30 cellular contexts compared by ENCODE assay signal in the genomic region with DNA sequence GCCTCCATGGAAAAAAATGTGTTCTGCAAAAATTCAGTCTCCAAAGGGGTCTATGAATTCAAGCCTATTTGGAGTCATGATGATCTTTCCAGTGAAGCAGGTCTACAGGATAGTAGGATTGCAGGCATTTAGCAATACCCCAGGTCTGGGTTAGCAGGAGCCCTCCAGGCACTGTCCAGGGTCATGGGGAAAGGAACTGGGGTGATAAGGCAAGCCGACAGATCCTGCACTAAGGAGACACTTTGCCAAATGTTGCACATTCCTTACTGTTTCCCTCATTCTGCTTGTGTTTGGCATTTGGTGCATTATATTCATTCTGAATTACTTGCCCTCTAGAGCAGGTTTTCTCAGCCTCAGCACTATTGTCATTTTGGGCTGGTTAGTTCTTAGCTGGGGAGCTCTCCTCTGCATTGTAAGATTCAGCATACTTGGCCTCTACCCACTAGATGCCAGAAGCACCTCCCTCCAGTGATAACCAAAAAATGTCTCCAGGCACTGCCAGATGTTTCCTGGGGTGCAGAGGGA.
"Had no signal": no experiment of that assay in that cellular context is flagged by ENCODE, and none has a peak within 500 bp of the region (broad histone marks: within the 10 kb centered on the region; RNA-seq: fewer than 3 reads in every experiment).

No MANE protein-coding gene starts in this region.

- H3K27me3 ChIP-seq: body of pancreas, gastroesophageal sphincter, left lung, neutrophil, uterus had no signal

- H3K4me3 ChIP-seq: body of pancreas, gastroesophageal sphincter, left lung, skin epidermis, thoracic aorta, uterus had no signal

- H3K9me3 ChIP-seq: body of pancreas, gastroesophageal sphincter, left lung, neutrophil, thoracic aorta, uterus had no signal

- H3K4me3 Mint-ChIP-seq: activated CD4-positive, alpha-beta memory T cell treated with anti-CD3 and anti-CD28 coated beads, Interleukin-2, amount 10 ng/mL, durations not matched to agents 7 days and 5 days; activated CD4-positive, alpha-beta T cell treated with anti-CD3 and anti-CD28 coated beads, Interleukin-2, amount 10 ng/mL, durations not matched to agents 7 days and 5 days; activated naive CD4-positive, alpha-beta T cell treated with anti-CD3 and anti-CD28 coated beads, Interleukin-2, amount 10 ng/mL, durations not matched to agents 7 days and 5 days; activated T-cell treated with anti-CD3 and anti-CD28 coated beads, Interleukin-2, amount 50 U/mL, for 24 hours; nephron; T-helper 17 cell; type B pancreatic cell; WTC11 had no signal

- H3K27ac ChIP-seq: body of pancreas, gastroesophageal sphincter, left lung, neutrophil, skin epidermis, thoracic aorta, uterus had no signal

- H3K4me1 ChIP-seq: body of pancreas, gastroesophageal sphincter, left lung, uterus had no signal

- H3K4me1 Mint-ChIP-seq: activated CD4-positive, alpha-beta memory T cell treated with anti-CD3 and anti-CD28 coated beads, Interleukin-2, amount 10 ng/mL, durations not matched to agents 7 days and 5 days; activated CD4-positive, alpha-beta T cell treated with anti-CD3 and anti-CD28 coated beads, Interleukin-2, amount 10 ng/mL, durations not matched to agents 7 days and 5 days; activated naive CD4-positive, alpha-beta T cell treated with anti-CD3 and anti-CD28 coated beads, Interleukin-2, amount 10 ng/mL, durations not matched to agents 7 days and 5 days; nephron; T-helper 17 cell had no signal

- H3K36me3 Mint-ChIP-seq: activated naive CD4-positive, alpha-beta T cell treated with anti-CD3 and anti-CD28 coated beads, Interleukin-2, amount 10 ng/mL, durations not matched to agents 7 days and 5 days; type B pancreatic cell; WTC11 had no signal

- DNase-seq: activated CD4-positive, alpha-beta memory T cell treated with anti-CD3 and anti-CD28 coated beads, Interleukin-2, amount 10 ng/mL, durations not matched to agents 7 days and 5 days; activated CD4-positive, alpha-beta T cell treated with anti-CD3 and anti-CD28 coated beads for 1 hour; activated CD4-positive, alpha-beta T cell treated with anti-CD3 and anti-CD28 coated beads, Interleukin-2, amount 10 ng/mL, durations not matched to agents 7 days and 5 days; activated CD8-positive, alpha-beta memory T cell treated with anti-CD3 and anti-CD28 coated beads, Interleukin-2, amount 50 U/mL, for 48 hours; activated gamma-delta T cell; activated naive CD4-positive, alpha-beta T cell treated with anti-CD3 and anti-CD28 coated beads, Interleukin-2, amount 10 ng/mL, durations not matched to agents 7 days and 5 days; activated T-cell treated with anti-CD3 and anti-CD28 coated beads, Interleukin-2, amount 50 U/mL, for 24 hours; anterior cingulate cortex; body of pancreas; dermis blood vessel endothelial cell; effector CD8-positive, alpha-beta T cell; hippocampal formation; kidney glomerular epithelial cell; left lung; stimulated activated CD4-positive, alpha-beta T cell treated with anti-CD3 and anti-CD28 coated beads, Interleukin-12 subunit alpha, Interleukin-12 subunit beta, amount 100 ng/mL, for 4 hours; stimulated activated CD4-positive, alpha-beta T cell treated with anti-CD3 and anti-CD28 coated beads, Interleukin-4, amount 100 ng/mL, for 1 hour; stimulated activated naive CD8-positive, alpha-beta T cell treated with anti-CD3 and anti-CD28 coated beads, Interleukin-15, Interleukin-2, amounts not matched to agents 100 U/mL and 50 U/mL, for 24 hours; SW 1271; T-helper 17 cell; T1000; uterus had no signal

- H3K9me3 Mint-ChIP-seq: activated CD4-positive, alpha-beta memory T cell treated with anti-CD3 and anti-CD28 coated beads, Interleukin-2, amount 10 ng/mL, durations not matched to agents 7 days and 5 days; activated CD4-positive, alpha-beta T cell treated with anti-CD3 and anti-CD28 coated beads, Interleukin-2, amount 10 ng/mL, durations not matched to agents 7 days and 5 days; activated naive CD4-positive, alpha-beta T cell treated with anti-CD3 and anti-CD28 coated beads, Interleukin-2, amount 10 ng/mL, durations not matched to agents 7 days and 5 days; activated T-cell treated with anti-CD3 and anti-CD28 coated beads, Interleukin-2, amount 50 U/mL, for 24 hours; nephron; type B pancreatic cell; WTC11 had no signal

- ATAC-seq: body of pancreas; gastroesophageal sphincter; left lung; sciatic nerve; stimulated activated naive CD8-positive, alpha-beta T cell treated with anti-CD3 and anti-CD28 coated beads, Interleukin-15, Interleukin-2, amounts not matched to agents 100 U/mL and 50 U/mL, for 24 hours; T-helper 17 cell; WTC11 had no signal

- H3K27ac Mint-ChIP-seq: activated CD4-positive, alpha-beta memory T cell treated with anti-CD3 and anti-CD28 coated beads, Interleukin-2, amount 10 ng/mL, durations not matched to agents 7 days and 5 days; activated CD4-positive, alpha-beta T cell treated with anti-CD3 and anti-CD28 coated beads, Interleukin-2, amount 10 ng/mL, durations not matched to agents 7 days and 5 days; activated naive CD4-positive, alpha-beta T cell treated with anti-CD3 and anti-CD28 coated beads, Interleukin-2, amount 10 ng/mL, durations not matched to agents 7 days and 5 days; activated T-cell treated with anti-CD3 and anti-CD28 coated beads, Interleukin-2, amount 50 U/mL, for 24 hours; nephron; T-helper 17 cell; type B pancreatic cell; WTC11 had no signal

- FAIRE-seq: colon had no signal

- H3K27me3 Mint-ChIP-seq: activated CD4-positive, alpha-beta T cell treated with anti-CD3 and anti-CD28 coated beads, Interleukin-2, amount 10 ng/mL, durations not matched to agents 7 days and 5 days; activated naive CD4-positive, alpha-beta T cell treated with anti-CD3 and anti-CD28 coated beads, Interleukin-2, amount 10 ng/mL, durations not matched to agents 7 days and 5 days had no signal

- H3K36me3 ChIP-seq: gastroesophageal sphincter, left lung, neutrophil, thoracic aorta, uterus had no signal
